ENCODE assay signal across 1 cellular context in genomic region chr6:149717588-149718458, GRCh38.
TF ChIP-seq lines count a peak whose summit lies in the region.

Gene LATS1, minus strand, starts transcription at chr6:149718101. Its CDS starts 15,975 bp downstream, at chr6:149702126.

TF ChIP-seq in HepG2, 621 proteins besides CTCF, POLR2A, EP300 and RAD21 (continued from another document and continues in another):
- TF ChIP-seq ZNF678 (CRISPR knock-in tag; IDR thresholded peaks at IDR 0.05), result peak; percentile 99
- no peak for TF ChIP-seq SOX6 (IDR thresholded peaks at IDR 0.05)
- peak; percentile 67 for TF ChIP-seq SOX6 (CRISPR knock-in tag; IDR thresholded peaks at IDR 0.05)
- TF ChIP-seq IRX3 (CRISPR knock-in tag; IDR thresholded peaks at IDR 0.05; ENCODE audit: borderline replicate concordance, low read depth), result peak; percentile 86; the same call in 1 of the 2 replicates
- peak; percentile 98 for TF ChIP-seq CCDC6 (CRISPR knock-in tag; IDR thresholded peaks at IDR 0.05)
- TF ChIP-seq CSRNP2 (CRISPR knock-in tag; conservative IDR thresholded peaks at IDR 0.05; ENCODE audit: low read depth), result no peak; the same call in 1 of the 2 replicates
- peak; percentile 43; the same call in 1 of the 2 replicates for TF ChIP-seq ZNF160 (CRISPR knock-in tag; IDR thresholded peaks at IDR 0.05)
- peak; percentile 92 for TF ChIP-seq YEATS4 (CRISPR knock-in tag; IDR thresholded peaks at IDR 0.05; ENCODE audit: borderline replicate concordance)
- TF ChIP-seq ZNF451 (CRISPR knock-in tag; IDR thresholded peaks at IDR 0.05), result peak; percentile 94
- TF ChIP-seq ZKSCAN1 (IDR thresholded peaks at IDR 0.05; ENCODE audit: low read length), result no peak; the same call in 1 of the 2 replicates
- peak; percentile 88; the same call in 1 of the 2 replicates for TF ChIP-seq MYPOP (CRISPR knock-in tag; IDR thresholded peaks at IDR 0.05)
- peak; percentile 30; the same call in 1 of the 2 replicates for TF ChIP-seq PRDM15 (CRISPR knock-in tag; IDR thresholded peaks at IDR 0.05)
- TF ChIP-seq, protein P1, sequence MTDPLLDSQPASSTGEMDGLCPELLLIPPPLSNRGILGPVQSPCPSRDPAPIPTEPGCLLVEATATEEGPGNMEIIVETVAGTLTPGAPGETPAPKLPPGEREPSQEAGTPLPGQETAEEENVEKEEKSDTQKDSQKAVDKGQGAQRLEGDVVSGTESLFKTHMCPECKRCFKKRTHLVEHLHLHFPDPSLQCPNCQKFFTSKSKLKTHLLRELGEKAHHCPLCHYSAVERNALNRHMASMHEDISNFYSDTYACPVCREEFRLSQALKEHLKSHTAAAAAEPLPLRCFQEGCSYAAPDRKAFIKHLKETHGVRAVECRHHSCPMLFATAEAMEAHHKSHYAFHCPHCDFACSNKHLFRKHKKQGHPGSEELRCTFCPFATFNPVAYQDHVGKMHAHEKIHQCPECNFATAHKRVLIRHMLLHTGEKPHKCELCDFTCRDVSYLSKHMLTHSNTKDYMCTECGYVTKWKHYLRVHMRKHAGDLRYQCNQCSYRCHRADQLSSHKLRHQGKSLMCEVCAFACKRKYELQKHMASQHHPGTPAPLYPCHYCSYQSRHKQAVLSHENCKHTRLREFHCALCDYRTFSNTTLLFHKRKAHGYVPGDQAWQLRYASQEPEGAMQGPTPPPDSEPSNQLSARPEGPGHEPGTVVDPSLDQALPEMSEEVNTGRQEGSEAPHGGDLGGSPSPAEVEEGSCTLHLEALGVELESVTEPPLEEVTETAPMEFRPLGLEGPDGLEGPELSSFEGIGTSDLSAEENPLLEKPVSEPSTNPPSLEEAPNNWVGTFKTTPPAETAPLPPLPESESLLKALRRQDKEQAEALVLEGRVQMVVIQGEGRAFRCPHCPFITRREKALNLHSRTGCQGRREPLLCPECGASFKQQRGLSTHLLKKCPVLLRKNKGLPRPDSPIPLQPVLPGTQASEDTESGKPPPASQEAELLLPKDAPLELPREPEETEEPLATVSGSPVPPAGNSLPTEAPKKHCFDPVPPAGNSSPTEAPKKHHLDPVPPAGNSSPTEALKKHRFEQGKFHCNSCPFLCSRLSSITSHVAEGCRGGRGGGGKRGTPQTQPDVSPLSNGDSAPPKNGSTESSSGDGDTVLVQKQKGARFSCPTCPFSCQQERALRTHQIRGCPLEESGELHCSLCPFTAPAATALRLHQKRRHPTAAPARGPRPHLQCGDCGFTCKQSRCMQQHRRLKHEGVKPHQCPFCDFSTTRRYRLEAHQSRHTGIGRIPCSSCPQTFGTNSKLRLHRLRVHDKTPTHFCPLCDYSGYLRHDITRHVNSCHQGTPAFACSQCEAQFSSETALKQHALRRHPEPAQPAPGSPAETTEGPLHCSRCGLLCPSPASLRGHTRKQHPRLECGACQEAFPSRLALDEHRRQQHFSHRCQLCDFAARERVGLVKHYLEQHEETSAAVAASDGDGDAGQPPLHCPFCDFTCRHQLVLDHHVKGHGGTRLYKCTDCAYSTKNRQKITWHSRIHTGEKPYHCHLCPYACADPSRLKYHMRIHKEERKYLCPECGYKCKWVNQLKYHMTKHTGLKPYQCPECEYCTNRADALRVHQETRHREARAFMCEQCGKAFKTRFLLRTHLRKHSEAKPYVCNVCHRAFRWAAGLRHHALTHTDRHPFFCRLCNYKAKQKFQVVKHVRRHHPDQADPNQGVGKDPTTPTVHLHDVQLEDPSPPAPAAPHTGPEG (CRISPR knock-in tag; IDR thresholded peaks at IDR 0.05), result peak; percentile 97
- TF ChIP-seq ZNF512B (CRISPR knock-in tag; IDR thresholded peaks at IDR 0.05; ENCODE audit: borderline replicate concordance), result peak; percentile 83
- TF ChIP-seq NR2F1 (CRISPR knock-in tag; IDR thresholded peaks at IDR 0.05), result peak; percentile 34 to 57; a peak in 3 of 4 replicates
- peak; percentile 47; the same call in 1 of the 2 replicates for TF ChIP-seq ZNF121 (CRISPR knock-in tag; IDR thresholded peaks at IDR 0.05)
- TF ChIP-seq ZNF430 (CRISPR knock-in tag; IDR thresholded peaks at IDR 0.05), result peak; percentile 97
- TF ChIP-seq KDM3A (CRISPR knock-in tag; IDR thresholded peaks at IDR 0.05; ENCODE audit: low read depth), result peak; percentile 97
- TF ChIP-seq RCOR2 (CRISPR knock-in tag; IDR thresholded peaks at IDR 0.05), result no peak; the same call in 1 of the 2 replicates
- peak; percentile 98 for TF ChIP-seq ZNF879 (CRISPR knock-in tag; IDR thresholded peaks at IDR 0.05)
- TF ChIP-seq DBP (CRISPR knock-in tag; IDR thresholded peaks at IDR 0.05; ENCODE audit: not compliant biosample characterization), result no peak
- peak; percentile 86 for TF ChIP-seq NAIF1 (CRISPR knock-in tag; IDR thresholded peaks at IDR 0.05; ENCODE audit: borderline replicate concordance)
- TF ChIP-seq ZNF335 (CRISPR knock-in tag; IDR thresholded peaks at IDR 0.05), result no peak; the same call in 1 of the 2 replicates
- TF ChIP-seq NFE2L2 (IDR thresholded peaks at IDR 0.05; ENCODE audit: low read length), result no peak
- TF ChIP-seq IRF2 (CRISPR knock-in tag; IDR thresholded peaks at IDR 0.05), result peak; percentile 80
- TF ChIP-seq HOXA3 (CRISPR knock-in tag; IDR thresholded peaks at IDR 0.05), result peak; percentile 95
- TF ChIP-seq ZNF761 (CRISPR knock-in tag; conservative IDR thresholded peaks at IDR 0.05), result peak; percentile 98
- TF ChIP-seq MTF1 (CRISPR knock-in tag; IDR thresholded peaks at IDR 0.05), result 0 out of 2 replicates have a peak, but pooled peaks have one; percentile 26
- no peak; the same call in 1 of the 2 replicates for TF ChIP-seq AFF4 (CRISPR knock-in tag; IDR thresholded peaks at IDR 0.05)
- peak; percentile 96 for TF ChIP-seq ZNF784 (CRISPR knock-in tag; IDR thresholded peaks at IDR 0.05; ENCODE audit: borderline replicate concordance)
- peak; percentile 78 for TF ChIP-seq MED1 (CRISPR knock-in tag; IDR thresholded peaks at IDR 0.05)
- no peak for TF ChIP-seq ARID3A (IDR thresholded peaks at IDR 0.05; ENCODE audit: low read depth, low read length)
- TF ChIP-seq RFX5 (IDR thresholded peaks at IDR 0.05; ENCODE audit: low read depth, low read length), result no peak
- TF ChIP-seq ZC3H13 (CRISPR knock-in tag; IDR thresholded peaks at IDR 0.05), result peak; percentile 99
- TF ChIP-seq ZBTB8A (CRISPR knock-in tag; IDR thresholded peaks at IDR 0.05; ENCODE audit: borderline replicate concordance, low read depth), result peak; percentile 75; the same call in 1 of the 2 replicates
- TF ChIP-seq ZNF558 (CRISPR knock-in tag; IDR thresholded peaks at IDR 0.05; ENCODE audit: borderline replicate concordance), result peak; percentile 98
